8 cellular contexts compared by ENCODE assay signal in genomic region chr2:128623776-128624424, GRCh38.
DNase-seq lines count a peak whose midpoint lies in the region; ATAC-seq and TF ChIP-seq lines count a peak whose summit lies in the region.

No MANE protein-coding gene starts in this region.

- H3K9me3 ChIP-seq in adipocyte (ENCODE audit: control insufficient read depth, low read length) = no peaks in the 10 kb centered on the region
- H3K9me3 ChIP-seq in gastrocnemius medialis = no peaks in the 10 kb centered on the region

- in situ Hi-C loops in gastrocnemius medialis (cut with MboI; ENCODE audit: low sequenced_read_pairs in 4 of 4) = no loop called here

- no peak overlapping the region for H3K27ac ChIP-seq in gastrocnemius medialis

- peak overlapping the region; percentile 61 for H3K9ac ChIP-seq in adipocyte (ENCODE audit: low read length)

- intact Hi-C loops in gastrocnemius medialis (cut with DNase I; ENCODE audit: low total_unique reads) = no loop called here

- H3K27me3 ChIP-seq in adipocyte (replicated peaks; ENCODE audit: control insufficient read depth, insufficient read depth, low read length) = no peaks in the 10 kb centered on the region
- no peaks in the 10 kb centered on the region for H3K27me3 ChIP-seq in gastrocnemius medialis

- ATAC-seq in GM18498 (IDR thresholded peaks at IDR 0.05; ENCODE audit: unreplicated experiment) = peak; percentile 84
- ATAC-seq in GM21576 (IDR thresholded peaks at IDR 0.05; ENCODE audit: unreplicated experiment) = peak; percentile 83
- ATAC-seq in gastrocnemius medialis = peak; percentile 30 to 41
- no peak for ATAC-seq in left lobe of liver

- H3K4me1 ChIP-seq in adipocyte (ENCODE audit: control insufficient read depth, insufficient read depth, low read length) (peaks cover 21% of the 10 kb centered on the region), gastrocnemius medialis (no peaks in the 10 kb centered on the region)

- TF ChIP-seq POLR2A in gastrocnemius medialis (IDR thresholded peaks at IDR 0.05) = no peak

- H3K4me3 ChIP-seq in adipocyte (ENCODE audit: low read length) = peak overlapping the region; percentile 20
- H3K4me3 ChIP-seq in gastrocnemius medialis = no peak overlapping the region

- H3K36me3 ChIP-seq in adipocyte (ENCODE audit: control insufficient read depth, insufficient read depth, low read length, severe bottlenecking) (no peaks in the 10 kb centered on the region), gastrocnemius medialis (no peaks in the 10 kb centered on the region)

- TF ChIP-seq CTCF in gastrocnemius medialis (IDR thresholded peaks at IDR 0.05 in 4 of 5, conservative IDR thresholded peaks at IDR 0.05 in 1 of 5) = no peak

- DNase-seq in HT1080 (ENCODE audit: low read depth) (peak; percentile 68), adipocyte (ENCODE audit: low read depth) (peak; percentile 95), gastrocnemius medialis (no peak), germinal center (ENCODE audit: low spot score) (no peak), NCI-H1436 treated with DMSO at 0.1 percent for 48 hours (lab: John Stamatoyannopoulos, UW) (no peak), left lobe of liver (ENCODE audit: low spot score) (no peak)

Comparison
In these comparisons a context has a peak if more than half of its experiments do, and no peak if none do; other contexts are left out.
1. DNase-seq: peak in HT1080 (single experiment) and adipocyte (single experiment); none in gastrocnemius medialis (0 of 2), germinal center (single experiment), NCI-H1436 treated with DMSO at 0.1 percent for 48 hours (single experiment) and left lobe of liver (single experiment).